ENCODE assay signal across 9 cellular contexts in genomic region chr17:44086364-44087311, GRCh38. TPM values are rescaled to one million over a fixed set of nuclear protein-coding genes. Genes with fewer than 3 reads are reported as not detected.
A peak's percentile ranks its signal among the peaks of the same experiment; 100 is the strongest.
DNase-seq lines count a peak whose midpoint lies in the region; ATAC-seq and TF ChIP-seq lines count a peak whose summit lies in the region.
"Had no signal": no experiment of that assay in that cellular context is flagged by ENCODE, and none has a peak within 500 bp of the region (broad histone marks: within the 10 kb centered on the region; RNA-seq: fewer than 3 reads in every experiment).

No MANE protein-coding gene starts in this region.

- TF ChIP-seq EP300 in gastroesophageal sphincter (IDR thresholded peaks at IDR 0.05): no peak

- H3K27ac ChIP-seq in gastroesophageal sphincter (peak overlapping the region in 3 of 4 donors; percentile 64 to 82 (median 75)), skin epidermis (peak overlapping the region in 14 of 21 experiments; percentile 2 to 84 (median 66))
- H3K27ac ChIP-seq: HL-60 had no signal

- CTCF ChIA-PET in Calu3 (lab: Charles Lee): interaction anchor here (0.6 to 1.4 kb wide), 5 partner anchors 29 to 201 kb away, joined by 3 to 9 read pairs (median 3); partner anchors contain the start of gene HDAC5

- 0 to 14% methylated on average over 1 to 9 of the region's 23 CpGs for WGBS in gastroesophageal sphincter (ENCODE audit: low coverage in 1 of 2), 2 donors

- peaks cover 0 to 99% of the 10 kb centered on the region in 2 donors for H3K36me3 ChIP-seq in gastroesophageal sphincter

- peaks cover 0 to 18% (median 10%) of the 10 kb centered on the region in 3 donors for H3K4me1 ChIP-seq in gastroesophageal sphincter

- no peaks in the 10 kb centered on the region for H3K27me3 ChIP-seq in gastroesophageal sphincter

- peak overlapping the region; percentile 52 for H3K27ac Mint-ChIP-seq in Calu3 (ENCODE audit: unreplicated experiment)

- peaks cover 36% of the 10 kb centered on the region for H3K36me3 Mint-ChIP-seq in Calu3 (ENCODE audit: insufficient read depth, unreplicated experiment)

- ATAC-seq in gastroesophageal sphincter (peak; percentile 75), HG02763 (IDR thresholded peaks at IDR 0.05; ENCODE audit: unreplicated experiment) (no peak)

- no peaks in the 10 kb centered on the region for H3K9me3 Mint-ChIP-seq in Calu3 (ENCODE audit: low read depth, unreplicated experiment)

- H3K4me3 Mint-ChIP-seq in Calu3 (ENCODE audit: low read depth, unreplicated experiment): peak overlapping the region; percentile 31

- TF ChIP-seq CTCF in Calu3 (IDR thresholded peaks at IDR 0.05; ENCODE audit: unreplicated experiment): no peak
- no peak for TF ChIP-seq CTCF in gastroesophageal sphincter (IDR thresholded peaks at IDR 0.05)

- intact Hi-C loops in Calu3 (cut with micrococcal nuclease; ENCODE audit: unreplicated experiment): no loop called here

- peaks cover 13% of the 10 kb centered on the region for H3K4me1 Mint-ChIP-seq in Calu3 (ENCODE audit: low read depth, unreplicated experiment)

- no TSS peak for BruUV-seq in Calu3 (replicated peaks; lab: Mats Ljungman, UMichigan)

- no peaks in the 10 kb centered on the region for H3K27me3 Mint-ChIP-seq in Calu3 (ENCODE audit: unreplicated experiment)

- no peak for TF ChIP-seq POLR2A in gastroesophageal sphincter (IDR thresholded peaks at IDR 0.05)

- H3K4me3 ChIP-seq in gastroesophageal sphincter (no peak overlapping the region), skin epidermis (no peak overlapping the region)

- DNase-seq in Calu3 (peak; percentile 54), NCI-H510A treated with DMSO at 0.1 percent for 48 hours (lab: John Stamatoyannopoulos, UW) (peak; percentile 24), NCI-H446 treated with DMSO at 0.1 percent for 48 hours (lab: John Stamatoyannopoulos, UW) (no peak), mucosa of gallbladder (ENCODE audit: low spot score) (no peak)
- peak; percentile 58 for DNase-seq in activated T-helper 9 cell treated with anti-CD3 and anti-CD28 coated beads, Interleukin-2, amount 50 U/mL, for 16 hours (ENCODE audit: low read depth)

- no peaks in the 10 kb centered on the region for H3K9me3 ChIP-seq in gastroesophageal sphincter

RNA-seq across cellular contexts. Expression of gene G6PC3, which starts 16.1 kb away (rescaled TPM):
- total RNA-seq in Calu3 (2022): 99.6 and 103 TPM in 2 replicates
- total RNA-seq in gastroesophageal sphincter: 10 to 100 TPM; 22.1 to 27.5 (median 26.2) TPM
- total RNA-seq in mucosa of gallbladder: 62.3 TPM

RNA-seq across cellular contexts. Expression of gene LSM12, which starts 20.2 kb away (rescaled TPM):
- total RNA-seq in Calu3 (2022) (79.5 and 90.6 TPM in 2 replicates), gastroesophageal sphincter (10 to 100 TPM; 33.3 to 53.0 (median 41.1) TPM), mucosa of gallbladder (47.3 TPM)

RNA-seq across cellular contexts. Expression of gene HDAC5, which starts 36.8 kb away (rescaled TPM):
- total RNA-seq in Calu3 (2022) (22.4 and 22.8 TPM in 2 replicates), gastroesophageal sphincter (100 to 1,000 TPM in 2 of 4 donors, 10 to 100 TPM in 2; 78.1 to 152 (median 112) TPM), mucosa of gallbladder (87.4 TPM)

RNA-seq across cellular contexts. Expression of gene HROB, which starts 55.1 kb away (rescaled TPM):
- total RNA-seq in Calu3 (2022): 24.4 and 24.8 TPM in 2 replicates
- 1 to 10 TPM in 2 of 4 donors, under 1 TPM in 1, not detected in 1; 0.81 to 1.5 (median 1.3) TPM for total RNA-seq in gastroesophageal sphincter
- 1.0 TPM for total RNA-seq in mucosa of gallbladder

Comparison
In these comparisons a context has a peak if more than half of its experiments do, and no peak if none do; other contexts are left out.
1. DNase-seq: peak in Calu3 (single experiment), NCI-H510A treated with DMSO at 0.1 percent for 48 hours (single experiment) and activated T-helper 9 cell treated with anti-CD3 and anti-CD28 coated beads, Interleukin-2, amount 50 U/mL, for 16 hours (single experiment); none in NCI-H446 treated with DMSO at 0.1 percent for 48 hours (single experiment) and mucosa of gallbladder (single experiment).